8 cellular contexts compared by ENCODE assay signal in genomic region chr7:128135275-128136214, GRCh38.
DNase-seq lines count a peak whose midpoint lies in the region; ATAC-seq and TF ChIP-seq lines count a peak whose summit lies in the region.

No MANE protein-coding gene starts in this region.

- peak; percentile 97 for ATAC-seq in GM18909 (IDR thresholded peaks at IDR 0.05; ENCODE audit: poor library complexity, unreplicated experiment)
- ATAC-seq in HG03159 (IDR thresholded peaks at IDR 0.05; ENCODE audit: unreplicated experiment) = peak; percentile 93
- peak; percentile 93 to 94 for ATAC-seq in naive thymus-derived CD8-positive, alpha-beta T cell

- TF ChIP-seq CTCF in AG10803 (conservative IDR thresholded peaks at IDR 0.05; ENCODE audit: low read length) (peak; percentile 51), esophagus squamous epithelium (IDR thresholded peaks at IDR 0.05) (peak; percentile 36 to 98 (median 90))

- peaks cover 14 to 31% (median 17%) of the 10 kb centered on the region in 5 donors for H3K27me3 Mint-ChIP-seq in naive thymus-derived CD8-positive, alpha-beta T cell

- H3K27ac Mint-ChIP-seq in naive thymus-derived CD8-positive, alpha-beta T cell = peak overlapping the region in 7 of 10 donors; percentile 14 to 74 (median 66)

- H3K9me3 ChIP-seq in esophagus squamous epithelium = no peaks in the 10 kb centered on the region

- peak overlapping the region; percentile 79 to 91 (median 84) for H3K4me3 Mint-ChIP-seq in naive thymus-derived CD8-positive, alpha-beta T cell

- H3K4me1 Mint-ChIP-seq in naive thymus-derived CD8-positive, alpha-beta T cell = peaks cover 10 to 21% (median 16%) of the 10 kb centered on the region in 4 donors

- H3K36me3 Mint-ChIP-seq in naive thymus-derived CD8-positive, alpha-beta T cell = no peaks in the 10 kb centered on the region

- intact Hi-C loops in esophagus squamous epithelium (cut with DNase I) = loop anchor here (5.0 to 10.0 kb wide), 2 partner anchors 72 to 421 kb away; no protein-coding TSS in a partner anchor

- POLR2A ChIA-PET in naive thymus-derived CD8-positive, alpha-beta T cell (lab: Charles Lee) = interaction anchor here (1.0 to 1.5 kb wide), 4 partner anchors 10 to 32 kb away, joined by 4 to 9 read pairs (median 6); no protein-coding TSS in a partner anchor

- TF ChIP-seq POLR2A in esophagus squamous epithelium (IDR thresholded peaks at IDR 0.05) = no peak

- 0 to 1% methylated on average over 10 to 23 of the region's 62 CpGs for WGBS in esophagus squamous epithelium, 2 donors

- DNase-seq in AG10803 (ENCODE audit: low read depth) (peak; percentile 36), NCI-H82 treated with DMSO at 0.1 percent for 48 hours (lab: John Stamatoyannopoulos, UW; ENCODE audit: unreplicated experiment) (peak; percentile 22), activated T-cell treated with anti-CD3 and anti-CD28 coated beads for 48 hours (ENCODE audit: low read depth) (peak; percentile 70), esophagus squamous epithelium (lab: John Stamatoyannopoulos, UW) (no peak)
- peak; percentile 36 to 77 (median 64) for DNase-seq in naive thymus-derived CD8-positive, alpha-beta T cell
- DNase-seq in stimulated activated naive CD4-positive, alpha-beta T cell (lab: John Stamatoyannopoulos, UW) = peak; percentile 33 to 73 (median 64)

- H3K4me3 ChIP-seq in AG10803 (ENCODE audit: low read length) (peak overlapping the region; percentile 69), esophagus squamous epithelium (peak overlapping the region; percentile 32 to 73 (median 52))

- H3K36me3 ChIP-seq in esophagus squamous epithelium = no peaks in the 10 kb centered on the region

- H3K27ac ChIP-seq in esophagus squamous epithelium = no peak overlapping the region

- H3K4me1 ChIP-seq in esophagus squamous epithelium = peaks cover 10 to 23% (median 18%) of the 10 kb centered on the region in 3 donors

- peaks cover 0 to 8% (median 1%) of the 10 kb centered on the region in 9 donors for H3K9me3 Mint-ChIP-seq in naive thymus-derived CD8-positive, alpha-beta T cell

- H3K27me3 ChIP-seq in esophagus squamous epithelium = peaks cover 0 to 94% (median 8%) of the 10 kb centered on the region in 4 donors
